ENCODE assay signal across 9 cellular contexts in the genomic region with DNA sequence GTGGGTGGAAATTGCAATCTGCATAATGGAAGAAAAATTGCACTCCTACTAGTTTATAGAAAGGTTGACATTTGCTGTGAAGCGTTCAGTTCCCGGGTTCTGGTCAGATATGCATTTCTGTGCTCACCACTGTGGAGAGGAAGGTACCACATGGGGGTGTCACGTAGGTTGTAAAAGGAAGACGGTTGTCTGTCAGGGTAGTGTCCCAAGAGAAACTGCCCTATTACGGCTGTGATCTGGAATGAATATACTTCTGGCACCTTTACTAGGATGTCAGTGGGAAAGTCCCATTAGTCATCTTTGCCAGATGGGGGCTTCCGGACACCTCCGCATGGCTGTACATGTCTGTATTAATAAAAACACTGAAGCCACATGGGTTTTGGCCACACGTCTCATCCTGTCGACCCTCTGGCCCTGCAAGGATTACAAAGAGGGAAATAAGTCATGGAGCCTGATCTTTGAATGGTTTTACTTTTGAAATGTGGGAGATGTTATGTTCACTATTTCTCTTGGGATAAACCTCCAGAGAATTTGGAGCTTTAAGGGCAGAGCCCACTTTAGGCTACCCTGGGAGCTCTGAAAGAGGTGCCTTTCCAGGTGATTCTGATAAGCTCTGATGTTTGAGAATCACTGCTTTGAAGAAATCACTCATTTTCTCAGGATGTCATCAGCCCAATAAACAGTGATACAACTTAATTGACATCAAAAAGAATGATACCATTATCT.
A peak's percentile ranks its signal among the peaks of the same experiment; 100 is the strongest.
DNase-seq lines count a peak whose midpoint lies in the region; ATAC-seq and TF ChIP-seq lines count a peak whose summit lies in the region.
"Had no signal": no experiment of that assay in that cellular context is flagged by ENCODE, and none has a peak within 500 bp of the region (broad histone marks: within the 10 kb centered on the region; RNA-seq: fewer than 3 reads in every experiment).

No MANE protein-coding gene starts in this region.

- H3K27me3 Mint-ChIP-seq in CD8-positive, alpha-beta T cell (ENCODE audit: low read depth) = no peaks in the 10 kb centered on the region
- H3K27me3 Mint-ChIP-seq in stimulated activated memory B cell treated with anti-CD40 and anti-IgM and Interleukin-4, amounts not matched to agents 10 μg/mL and 1 μg/mL and 100 μg/mL, for 72 hours = no peaks in the 10 kb centered on the region
- H3K27me3 Mint-ChIP-seq in glutamatergic neuron (ENCODE audit: unreplicated experiment) = no peaks in the 10 kb centered on the region

- ATAC-seq in CD8-positive, alpha-beta T cell = peak; percentile 57
- ATAC-seq in GM21390 (IDR thresholded peaks at IDR 0.05; ENCODE audit: unreplicated experiment) (peak; percentile 75), HG03575 (IDR thresholded peaks at IDR 0.05; ENCODE audit: extremely low read depth, insufficient number of reproducible peaks, low FRiP score, unreplicated experiment) (peak; percentile 59)
- ATAC-seq in stimulated activated memory B cell treated with anti-CD40 and anti-IgM and Interleukin-4, amounts not matched to agents 10 μg/mL and 1 μg/mL and 100 μg/mL, for 72 hours = peak; percentile 92

- POLR2A ChIA-PET in CD8-positive, alpha-beta T cell (lab: Charles Lee) = interaction anchor here (1.7 kb wide), 1 partner anchor 13 kb away, joined by 4 read pairs; no protein-coding TSS in a partner anchor

- no peaks in the 10 kb centered on the region for H3K9me3 ChIP-seq in CD8-positive, alpha-beta T cell (ENCODE audit: low read length)

- no peaks in the 10 kb centered on the region for H3K36me3 Mint-ChIP-seq in CD8-positive, alpha-beta T cell
- peaks cover 6% of the 10 kb centered on the region for H3K36me3 Mint-ChIP-seq in stimulated activated memory B cell treated with anti-CD40 and anti-IgM and Interleukin-4, amounts not matched to agents 10 μg/mL and 1 μg/mL and 100 μg/mL, for 72 hours
- no peaks in the 10 kb centered on the region for H3K36me3 Mint-ChIP-seq in glutamatergic neuron (ENCODE audit: unreplicated experiment)

- DNase-seq in CD8-positive, alpha-beta T cell = peak in 2 of 7 experiments; percentile 25 to 29
- peak; percentile 65 for DNase-seq in astrocyte of the spinal cord (ENCODE audit: low read depth, low spot score)
- DNase-seq in D341Med (ENCODE audit: low spot score) = no peak
- DNase-seq in posterior vena cava (ENCODE audit: low spot score) = no peak
- DNase-seq in glutamatergic neuron = no peak

- intact Hi-C loops in CD8-positive, alpha-beta T cell (cut with DNase I, micrococcal nuclease) = no loop called here
- intact Hi-C loops in posterior vena cava (cut with DNase I) = no loop called here

- no peaks in the 10 kb centered on the region for H3K36me3 ChIP-seq in CD8-positive, alpha-beta T cell (ENCODE audit: insufficient read depth, low read length)

- H3K4me3 ChIP-seq in CD8-positive, alpha-beta T cell (ENCODE audit: low read depth, low read length) = no peak overlapping the region
- no peak overlapping the region for H3K4me3 ChIP-seq in astrocyte of the spinal cord (ENCODE audit: low read depth, low read length)
- H3K4me3 ChIP-seq: skin epidermis had no signal

- H3K27ac ChIP-seq in CD8-positive, alpha-beta T cell (ENCODE audit: low read depth, low read length) = no peak overlapping the region

- no peaks in the 10 kb centered on the region for H3K27me3 ChIP-seq in CD8-positive, alpha-beta T cell (ENCODE audit: insufficient read depth, low read length)

- H3K9me3 Mint-ChIP-seq in CD8-positive, alpha-beta T cell = no peaks in the 10 kb centered on the region
- H3K9me3 Mint-ChIP-seq in stimulated activated memory B cell treated with anti-CD40 and anti-IgM and Interleukin-4, amounts not matched to agents 10 μg/mL and 1 μg/mL and 100 μg/mL, for 72 hours = no peaks in the 10 kb centered on the region
- H3K9me3 Mint-ChIP-seq in glutamatergic neuron (ENCODE audit: unreplicated experiment) = peaks cover 4% of the 10 kb centered on the region

- H3K4me1 Mint-ChIP-seq in CD8-positive, alpha-beta T cell (ENCODE audit: low read depth) = peaks cover 11% of the 10 kb centered on the region
- peaks cover 47% of the 10 kb centered on the region for H3K4me1 Mint-ChIP-seq in stimulated activated memory B cell treated with anti-CD40 and anti-IgM and Interleukin-4, amounts not matched to agents 10 μg/mL and 1 μg/mL and 100 μg/mL, for 72 hours
- H3K4me1 Mint-ChIP-seq in glutamatergic neuron (ENCODE audit: low read depth, unreplicated experiment) = peaks cover 4% of the 10 kb centered on the region

- peak overlapping the region; percentile 20 for H3K27ac Mint-ChIP-seq in CD8-positive, alpha-beta T cell
- H3K27ac Mint-ChIP-seq in stimulated activated memory B cell treated with anti-CD40 and anti-IgM and Interleukin-4, amounts not matched to agents 10 μg/mL and 1 μg/mL and 100 μg/mL, for 72 hours = peak overlapping the region; percentile 92
- no peak overlapping the region for H3K27ac Mint-ChIP-seq in glutamatergic neuron (ENCODE audit: unreplicated experiment)

- CTCF ChIA-PET in CD8-positive, alpha-beta T cell (lab: Charles Lee) = interaction anchor here (1.1 kb wide), 1 partner anchor 13 kb away, joined by 4 read pairs; no protein-coding TSS in a partner anchor

- TF ChIP-seq CTCF in CD8-positive, alpha-beta T cell (IDR thresholded peaks at IDR 0.05) = no peak
- TF ChIP-seq CTCF in astrocyte of the spinal cord (IDR thresholded peaks at IDR 0.05; ENCODE audit: low read depth, low read length) = no peak
- no peak for TF ChIP-seq CTCF in glutamatergic neuron (IDR thresholded peaks at IDR 0.05; ENCODE audit: partially characterized antibody, unreplicated experiment)

- in situ Hi-C loops in astrocyte of the spinal cord (cut with HindIII; ENCODE audit: low sequenced_read_pairs) = no loop called here

- H3K4me1 ChIP-seq in CD8-positive, alpha-beta T cell (ENCODE audit: insufficient read depth, low read length) = no peaks in the 10 kb centered on the region

- peak overlapping the region; percentile 4 for H3K4me3 Mint-ChIP-seq in CD8-positive, alpha-beta T cell
- H3K4me3 Mint-ChIP-seq in stimulated activated memory B cell treated with anti-CD40 and anti-IgM and Interleukin-4, amounts not matched to agents 10 μg/mL and 1 μg/mL and 100 μg/mL, for 72 hours = peak overlapping the region; percentile 32
- H3K4me3 Mint-ChIP-seq in glutamatergic neuron (ENCODE audit: unreplicated experiment) = no peak overlapping the region
